In genomic region chr11:94151903-94152677, GRCh38 we compare ENCODE assay signal across 8 cellular contexts. TPM values are rescaled to one million over a fixed set of nuclear protein-coding genes. Genes with fewer than 3 reads are reported as not detected.
DNase-seq lines count a peak whose midpoint lies in the region; ATAC-seq and TF ChIP-seq lines count a peak whose summit lies in the region.

No MANE protein-coding gene starts in this region.

- H3K4me3 Mint-ChIP-seq in activated T-cell treated with anti-CD3 and anti-CD28 coated beads, Interleukin-2, amount 50 U/mL, for 24 hours, result no peak overlapping the region
- peak overlapping the region; percentile 37 for H3K4me3 Mint-ChIP-seq in activated T-helper 17 cell treated with anti-CD3 and anti-CD28 coated beads, Interleukin-2, amount 50 U/mL, for 72 hours

- no peaks in the 10 kb centered on the region for H3K27me3 Mint-ChIP-seq in activated T-cell treated with anti-CD3 and anti-CD28 coated beads, Interleukin-2, amount 50 U/mL, for 24 hours
- H3K27me3 Mint-ChIP-seq in activated T-helper 17 cell treated with anti-CD3 and anti-CD28 coated beads, Interleukin-2, amount 50 U/mL, for 72 hours, result no peaks in the 10 kb centered on the region

- peaks cover 63% of the 10 kb centered on the region for H3K4me1 Mint-ChIP-seq in activated T-cell treated with anti-CD3 and anti-CD28 coated beads, Interleukin-2, amount 50 U/mL, for 24 hours (ENCODE audit: low read depth)
- H3K4me1 Mint-ChIP-seq in activated T-helper 17 cell treated with anti-CD3 and anti-CD28 coated beads, Interleukin-2, amount 50 U/mL, for 72 hours, result peaks cover 43% of the 10 kb centered on the region

- peak; percentile 76 for ATAC-seq in HG03196 (IDR thresholded peaks at IDR 0.05; ENCODE audit: unreplicated experiment)
- peak; percentile 96 for ATAC-seq in activated T-helper 17 cell treated with anti-CD3 and anti-CD28 coated beads, Interleukin-2, amount 50 U/mL, for 72 hours (replicated peaks)
- peak; percentile 97 for ATAC-seq in thoracic aorta (ENCODE audit: insufficient number of reproducible peaks, low FRiP score, low read depth)

- DNase-seq in activated T-cell treated with anti-CD3 and anti-CD28 coated beads, Interleukin-2, amount 50 U/mL, for 24 hours, result peak; percentile 47
- DNase-seq in activated T-cell treated with anti-CD3 and anti-CD28 coated beads, Interleukin-2, amount 50 U/mL, for 1 hour, result no peak
- DNase-seq in iPS-NIHi7 (ENCODE audit: extremely low spot score) (peak; percentile 64), thoracic aorta (ENCODE audit: low spot score) (peak; percentile 40), OCI-M2 (lab: John Stamatoyannopoulos, UW; ENCODE audit: unreplicated experiment) (no peak), GM19238 (ENCODE audit: insufficient read length, low spot score) (no peak)

- H3K4me1 ChIP-seq in thoracic aorta (ENCODE audit: control insufficient read depth in 1 of 2, low read depth in 2 of 2), result peaks cover 43 to 63% of the 10 kb centered on the region in 2 donors

- peak overlapping the region; percentile 13 for H3K4me3 ChIP-seq in thoracic aorta

- peak overlapping the region; percentile 76 for H3K27ac Mint-ChIP-seq in activated T-cell treated with anti-CD3 and anti-CD28 coated beads, Interleukin-2, amount 50 U/mL, for 24 hours
- H3K27ac Mint-ChIP-seq in activated T-helper 17 cell treated with anti-CD3 and anti-CD28 coated beads, Interleukin-2, amount 50 U/mL, for 72 hours, result peak overlapping the region; percentile 69

- no peaks in the 10 kb centered on the region for H3K27me3 ChIP-seq in thoracic aorta (replicated peaks; ENCODE audit: insufficient read depth)

- no peaks in the 10 kb centered on the region for H3K9me3 Mint-ChIP-seq in activated T-cell treated with anti-CD3 and anti-CD28 coated beads, Interleukin-2, amount 50 U/mL, for 24 hours
- no peaks in the 10 kb centered on the region for H3K9me3 Mint-ChIP-seq in activated T-helper 17 cell treated with anti-CD3 and anti-CD28 coated beads, Interleukin-2, amount 50 U/mL, for 72 hours

- peaks cover 34% of the 10 kb centered on the region for H3K36me3 Mint-ChIP-seq in activated T-cell treated with anti-CD3 and anti-CD28 coated beads, Interleukin-2, amount 50 U/mL, for 24 hours (ENCODE audit: low read depth)
- H3K36me3 Mint-ChIP-seq in activated T-helper 17 cell treated with anti-CD3 and anti-CD28 coated beads, Interleukin-2, amount 50 U/mL, for 72 hours (ENCODE audit: low read depth), result peaks cover 30% of the 10 kb centered on the region

- H3K27ac ChIP-seq in thoracic aorta, result peak overlapping the region; percentile 47 to 69

- no peaks in the 10 kb centered on the region for H3K36me3 ChIP-seq in thoracic aorta

- H3K9me3 ChIP-seq in thoracic aorta, result no peaks in the 10 kb centered on the region

- TF ChIP-seq CTCF in thoracic aorta (IDR thresholded peaks at IDR 0.05), result no peak

RNA-seq across cellular contexts. Expression of gene PANX1, which starts 23.4 kb away (rescaled TPM):
- 10 to 100 TPM in 1 of 2 donors, 1 to 10 TPM in 1; 9.6 to 16.5 TPM for total RNA-seq in activated T-helper 17 cell treated with anti-CD3 and anti-CD28 coated beads, Interleukin-2, amount 50 U/mL, for 72 hours
- total RNA-seq in thoracic aorta, result 10 to 100 TPM; 29.6 to 49.2 TPM

Comparison
In these comparisons a context has a peak if more than half of its experiments do, and no peak if none do; other contexts are left out.
1. DNase-seq: peak in activated T-cell treated with anti-CD3 and anti-CD28 coated beads, Interleukin-2, amount 50 U/mL, for 24 hours (single experiment), iPS-NIHi7 (single experiment) and thoracic aorta (single experiment); none in activated T-cell treated with anti-CD3 and anti-CD28 coated beads, Interleukin-2, amount 50 U/mL, for 1 hour (single experiment), OCI-M2 (single experiment) and GM19238 (single experiment).
2. Peak in every context shown above with its lines, with median percentiles within 50 percentile points of each other: ATAC-seq.